ENCODE assay signal across 23 cellular contexts in genomic region chr6:68114648-68115047, GRCh38.
"Had no signal": no experiment of that assay in that cellular context is flagged by ENCODE, and none has a peak within 500 bp of the region (broad histone marks: within the 10 kb centered on the region; RNA-seq: fewer than 3 reads in every experiment).

No MANE protein-coding gene starts in this region.

- H3K4me1 ChIP-seq: colonic mucosa, esophagus squamous epithelium, heart right ventricle, psoas muscle, spleen, stomach had no signal

- H3K27ac ChIP-seq: colonic mucosa, esophagus squamous epithelium, heart right ventricle, neutrophil, psoas muscle, spleen, stomach, thoracic aorta had no signal

- FAIRE-seq: frontal cortex had no signal

- ATAC-seq: heart right ventricle; left lobe of liver; naive thymus-derived CD4-positive, alpha-beta T cell; psoas muscle; sciatic nerve; stimulated activated memory B cell treated with anti-CD40 and anti-IgM and Interleukin-4, amounts not matched to agents 10 μg/mL and 1 μg/mL and 100 μg/mL, for 72 hours had no signal

- DNase-seq: colonic mucosa; dermis blood vessel endothelial cell; esophagus squamous epithelium; heart right ventricle; islet precursor cell; mammary epithelial cell; naive thymus-derived CD4-positive, alpha-beta T cell; nephron progenitor cell; psoas muscle; retina; spleen; stimulated activated CD4-positive, alpha-beta T cell treated with anti-CD3 and anti-CD28 coated beads, Interleukin-15, amount 100 ng/mL, for 24 hours; stimulated activated CD4-positive, alpha-beta T cell treated with anti-CD3 and anti-CD28 coated beads, Interleukin-1b, Interleukin-23, amount 100 ng/mL, for 48 hours; stimulated activated CD4-positive, alpha-beta T cell treated with anti-CD3 and anti-CD28 coated beads, Interleukin-4, amount 100 ng/mL, for 24 hours; stomach; substantia nigra; trophoblast cell had no signal

- H3K4me1 Mint-ChIP-seq: naive thymus-derived CD4-positive, alpha-beta T cell; nephron progenitor cell; stimulated activated memory B cell treated with anti-CD40 and anti-IgM and Interleukin-4, amounts not matched to agents 10 μg/mL and 1 μg/mL and 100 μg/mL, for 72 hours had no signal

- H3K27ac Mint-ChIP-seq: naive thymus-derived CD4-positive, alpha-beta T cell; nephron progenitor cell; stimulated activated memory B cell treated with anti-CD40 and anti-IgM and Interleukin-4, amounts not matched to agents 10 μg/mL and 1 μg/mL and 100 μg/mL, for 72 hours had no signal

- H3K9me3 Mint-ChIP-seq: nephron progenitor cell; stimulated activated memory B cell treated with anti-CD40 and anti-IgM and Interleukin-4, amounts not matched to agents 10 μg/mL and 1 μg/mL and 100 μg/mL, for 72 hours had no signal

- H3K27me3 Mint-ChIP-seq: naive thymus-derived CD4-positive, alpha-beta T cell; stimulated activated memory B cell treated with anti-CD40 and anti-IgM and Interleukin-4, amounts not matched to agents 10 μg/mL and 1 μg/mL and 100 μg/mL, for 72 hours had no signal

- H3K27me3 ChIP-seq: colonic mucosa, esophagus squamous epithelium, heart right ventricle, neutrophil, spleen, stomach had no signal

- H3K9me3 ChIP-seq: colonic mucosa, esophagus squamous epithelium, heart right ventricle, neutrophil, psoas muscle, stomach, thoracic aorta had no signal

- H3K4me3 Mint-ChIP-seq: naive thymus-derived CD4-positive, alpha-beta T cell; nephron progenitor cell; stimulated activated memory B cell treated with anti-CD40 and anti-IgM and Interleukin-4, amounts not matched to agents 10 μg/mL and 1 μg/mL and 100 μg/mL, for 72 hours had no signal

- H3K36me3 Mint-ChIP-seq: naive thymus-derived CD4-positive, alpha-beta T cell; stimulated activated memory B cell treated with anti-CD40 and anti-IgM and Interleukin-4, amounts not matched to agents 10 μg/mL and 1 μg/mL and 100 μg/mL, for 72 hours had no signal

- H3K4me3 ChIP-seq: colonic mucosa, esophagus squamous epithelium, heart right ventricle, psoas muscle, spleen, stomach, thoracic aorta had no signal

- H3K36me3 ChIP-seq: colonic mucosa, esophagus squamous epithelium, heart right ventricle, neutrophil, spleen, stomach, thoracic aorta had no signal
